Comparison of ENCODE assay signal across 13 cellular contexts in genomic region chr5:132462856-132463745, GRCh38. TPM values are rescaled to one million over a fixed set of nuclear protein-coding genes. Genes with fewer than 3 reads are reported as not detected.
DNase-seq lines count a peak whose midpoint lies in the region; ATAC-seq and TF ChIP-seq lines count a peak whose summit lies in the region.
"Had no signal": no experiment of that assay in that cellular context is flagged by ENCODE, and none has a peak within 500 bp of the region (broad histone marks: within the 10 kb centered on the region; RNA-seq: fewer than 3 reads in every experiment).

No MANE protein-coding gene starts in this region.

- H3K27me3 ChIP-seq in lower lobe of right lung (ENCODE audit: low read depth) = no peaks in the 10 kb centered on the region
- no peaks in the 10 kb centered on the region for H3K27me3 ChIP-seq in stomach smooth muscle (ENCODE audit: control insufficient read depth in 1 of 2, insufficient read depth in 2 of 2, low read length in 2 of 2)
- H3K27me3 ChIP-seq: thyroid gland had no signal

- H3K27ac ChIP-seq in lower lobe of right lung (peak overlapping the region; percentile 81), stomach smooth muscle (ENCODE audit: low read length) (peak overlapping the region; percentile 37)

- POLR2A ChIA-PET in activated CD8-positive, alpha-beta T cell treated with anti-CD3 and anti-CD28 coated beads, Interleukin-2, amount 10 ng/mL, durations not matched to agents 7 days and 5 days (lab: Charles Lee) = interaction anchor here (1.0 to 6.4 kb wide), 7 partner anchors 7 to 52 kb away, joined by 4 to 308 read pairs (median 49); partner anchors contain the start of gene IRF1

- H3K36me3 ChIP-seq in lower lobe of right lung = peaks cover 6% of the 10 kb centered on the region
- H3K36me3 ChIP-seq in stomach smooth muscle (ENCODE audit: control insufficient read depth in 2 of 2, insufficient read depth in 2 of 2, low read length in 2 of 2) = peaks cover 6 to 21% of the 10 kb centered on the region in 2 donors
- H3K36me3 ChIP-seq: thyroid gland had no signal

- ATAC-seq in activated T-cell treated with anti-CD3 and anti-CD28 coated beads, Interleukin-2, amount 50 U/mL, for 4 hours = no peak
- ATAC-seq in activated CD8-positive, alpha-beta T cell treated with anti-CD3 and anti-CD28 coated beads, Interleukin-2, amount 10 ng/mL, durations not matched to agents 7 days and 5 days = no peak
- no peak for ATAC-seq in lower lobe of right lung
- no peak for ATAC-seq in GM18873 (IDR thresholded peaks at IDR 0.05; ENCODE audit: low FRiP score, unreplicated experiment)

- no peak for TF ChIP-seq CTCF in lower lobe of right lung (IDR thresholded peaks at IDR 0.05)

- no peaks in the 10 kb centered on the region for H3K27me3 Mint-ChIP-seq in activated T-cell treated with anti-CD3 and anti-CD28 coated beads, Interleukin-2, amount 50 U/mL, for 4 hours (ENCODE audit: low read depth)
- no peaks in the 10 kb centered on the region for H3K27me3 Mint-ChIP-seq in activated CD8-positive, alpha-beta T cell treated with anti-CD3 and anti-CD28 coated beads, Interleukin-2, amount 10 ng/mL, durations not matched to agents 7 days and 5 days (ENCODE audit: low read depth)

- intact Hi-C loops in lower lobe of right lung (cut with DNase I) = no loop called here

- CTCF ChIA-PET in activated CD8-positive, alpha-beta T cell treated with anti-CD3 and anti-CD28 coated beads, Interleukin-2, amount 10 ng/mL, durations not matched to agents 7 days and 5 days (lab: Charles Lee) = interaction anchor here (0.8 to 5.3 kb wide), 12 partner anchors 9 to 76 kb away, joined by 3 to 84 read pairs (median 10); partner anchors contain the start of gene IRF1

- H3K9me3 ChIP-seq in lower lobe of right lung (no peaks in the 10 kb centered on the region), stomach smooth muscle (ENCODE audit: control insufficient read depth in 2 of 2, low read length in 2 of 2) (no peaks in the 10 kb centered on the region)
- H3K9me3 ChIP-seq: SK-N-SH, thyroid gland had no signal

- H3K9ac ChIP-seq in stomach smooth muscle (ENCODE audit: low read length in 2 of 2) = no peak overlapping the region

- H3K4me3 Mint-ChIP-seq in activated T-cell treated with anti-CD3 and anti-CD28 coated beads, Interleukin-2, amount 50 U/mL, for 4 hours = peak overlapping the region; percentile 47
- H3K4me3 Mint-ChIP-seq in activated CD8-positive, alpha-beta T cell treated with anti-CD3 and anti-CD28 coated beads, Interleukin-2, amount 10 ng/mL, durations not matched to agents 7 days and 5 days = peak overlapping the region; percentile 60

- H3K4me1 Mint-ChIP-seq in activated T-cell treated with anti-CD3 and anti-CD28 coated beads, Interleukin-2, amount 50 U/mL, for 4 hours (ENCODE audit: low read depth) = peaks cover 92% of the 10 kb centered on the region
- peaks cover 99% of the 10 kb centered on the region for H3K4me1 Mint-ChIP-seq in activated CD8-positive, alpha-beta T cell treated with anti-CD3 and anti-CD28 coated beads, Interleukin-2, amount 10 ng/mL, durations not matched to agents 7 days and 5 days (ENCODE audit: low read depth)

- H3K4me3 ChIP-seq in lower lobe of right lung = no peak overlapping the region
- H3K4me3 ChIP-seq in stomach smooth muscle (ENCODE audit: low read length in 2 of 2) = no peak overlapping the region
- H3K4me3 ChIP-seq: thyroid gland had no signal

- H3K36me3 Mint-ChIP-seq in activated T-cell treated with anti-CD3 and anti-CD28 coated beads, Interleukin-2, amount 50 U/mL, for 4 hours (ENCODE audit: insufficient read depth) = peaks cover 14% of the 10 kb centered on the region
- H3K36me3 Mint-ChIP-seq in activated CD8-positive, alpha-beta T cell treated with anti-CD3 and anti-CD28 coated beads, Interleukin-2, amount 10 ng/mL, durations not matched to agents 7 days and 5 days (ENCODE audit: low read depth) = peaks cover 76% of the 10 kb centered on the region

- H3K9me3 Mint-ChIP-seq in activated T-cell treated with anti-CD3 and anti-CD28 coated beads, Interleukin-2, amount 50 U/mL, for 4 hours = no peaks in the 10 kb centered on the region
- no peaks in the 10 kb centered on the region for H3K9me3 Mint-ChIP-seq in activated CD8-positive, alpha-beta T cell treated with anti-CD3 and anti-CD28 coated beads, Interleukin-2, amount 10 ng/mL, durations not matched to agents 7 days and 5 days (ENCODE audit: insufficient read depth)

- peaks cover 98% of the 10 kb centered on the region for H3K4me1 ChIP-seq in lower lobe of right lung
- H3K4me1 ChIP-seq in stomach smooth muscle (ENCODE audit: control insufficient read depth, insufficient read depth, low read length) = peaks cover 59% of the 10 kb centered on the region

- peak overlapping the region; percentile 92 for H3K27ac Mint-ChIP-seq in activated CD8-positive, alpha-beta T cell treated with anti-CD3 and anti-CD28 coated beads, Interleukin-2, amount 10 ng/mL, durations not matched to agents 7 days and 5 days

- DNase-seq in activated T-cell treated with anti-CD3 and anti-CD28 coated beads, Interleukin-2, amount 50 U/mL, for 4 hours = no peak
- DNase-seq in activated T-cell treated with anti-CD3 and anti-CD28 coated beads for 4 hours (no peak), lower lobe of right lung (no peak), Kasumi-1 (lab: John Stamatoyannopoulos, UW) (no peak)
- no peak for DNase-seq in activated CD8-positive, alpha-beta T cell treated with anti-CD3 and anti-CD28 coated beads, Interleukin-2, amount 10 ng/mL, durations not matched to agents 7 days and 5 days
- no peak for DNase-seq in stimulated activated naive CD4-positive, alpha-beta T cell treated with Interleukin-2 at 50 U/mL for 16 hours (lab: John Stamatoyannopoulos, UW)
- DNase-seq: activated CD4-positive, alpha-beta T cell treated with anti-CD3 and anti-CD28 coated beads, Interleukin-2, amount 50 U/mL, for 48 hours; NCI-H2081 treated with DMSO at 0.1 percent for 48 hours; retina; SK-N-SH had no signal

RNA-seq across cellular contexts. Expression of gene IRF1, which starts 27.5 kb away (rescaled TPM):
- total RNA-seq in activated T-cell treated with anti-CD3 and anti-CD28 coated beads, Interleukin-2, amount 50 U/mL, for 4 hours = 100 to 1,000 TPM; 342 to 390 (median 377) TPM
- total RNA-seq in activated CD8-positive, alpha-beta T cell treated with anti-CD3 and anti-CD28 coated beads, Interleukin-2, amount 10 ng/mL, durations not matched to agents 7 days and 5 days = 100 to 1,000 TPM; 221 to 228 TPM
- 81.2 TPM for total RNA-seq in lower lobe of right lung
